In the genomic region with DNA sequence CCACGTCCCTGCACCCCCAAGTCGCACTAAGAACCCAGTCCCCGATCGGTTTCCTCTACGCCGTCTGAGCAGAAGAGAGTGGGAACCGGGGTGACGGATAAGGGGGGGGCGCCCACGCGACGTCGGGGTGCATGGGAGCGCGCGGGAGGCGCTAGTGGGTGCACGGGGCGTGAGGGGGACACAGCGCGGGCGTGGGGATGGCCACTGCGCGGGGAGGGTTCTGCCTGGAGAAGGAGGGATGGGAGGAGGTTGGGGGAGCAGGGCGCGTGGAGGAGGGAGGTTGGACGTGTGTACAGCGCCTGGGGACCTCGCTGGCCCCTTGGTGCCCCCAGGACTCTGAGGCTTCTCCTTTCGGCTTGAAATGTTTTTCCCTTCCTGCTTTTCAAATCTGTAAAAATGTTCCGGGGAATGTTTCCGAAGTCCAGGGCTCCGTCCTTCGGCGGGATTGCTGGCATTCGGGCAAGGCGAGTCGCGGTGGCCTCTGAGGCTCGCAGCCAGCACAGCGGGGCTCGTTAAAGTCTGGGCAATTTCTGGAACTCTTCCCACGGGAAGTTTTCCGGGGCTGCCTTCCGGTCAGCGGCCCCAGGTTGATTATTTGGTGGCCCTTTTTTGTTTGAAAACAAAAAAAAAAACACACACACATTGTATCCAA, we compare ENCODE assay signal across 11 cellular contexts. TPM values are rescaled to one million over a fixed set of nuclear protein-coding genes. Genes with fewer than 3 reads are reported as not detected.
DNase-seq lines count a peak whose midpoint lies in the region; ATAC-seq, FAIRE-seq and TF ChIP-seq lines count a peak whose summit lies in the region.
"Had no signal": no experiment of that assay in that cellular context is flagged by ENCODE, and none has a peak within 500 bp of the region (broad histone marks: within the 10 kb centered on the region; RNA-seq: fewer than 3 reads in every experiment).

No MANE protein-coding gene starts in this region.

- POLR2A ChIA-PET in MCF 10A (lab: Yijun Ruan, JAX) = no interaction called here
- POLR2A ChIA-PET in naive thymus-derived CD8-positive, alpha-beta T cell (lab: Charles Lee) = no interaction called here

- H3K36me3 Mint-ChIP-seq in MCF 10A (ENCODE audit: insufficient read depth, unreplicated experiment) = no peaks in the 10 kb centered on the region
- H3K36me3 Mint-ChIP-seq in dendritic cell treated with granulocyte-macrophage colony-stimulating factor and Interleukin-4, amounts not matched to agents 40 ng/mL and 50 ng/mL, for 4 days (ENCODE audit: low read depth) = no peaks in the 10 kb centered on the region
- H3K36me3 Mint-ChIP-seq in naive thymus-derived CD8-positive, alpha-beta T cell = no peaks in the 10 kb centered on the region
- H3K36me3 Mint-ChIP-seq: activated naive CD4-positive, alpha-beta T cell treated with anti-CD3 and anti-CD28 coated beads, Interleukin-2, amount 50 U/mL, for 72 hours; CD4-positive, CD25-positive, alpha-beta regulatory T cell had no signal

- CTCF ChIA-PET in MCF 10A (lab: Yijun Ruan, JAX) = no interaction called here

- FAIRE-seq in frontal cortex (lab: Jason Lieb, UNC) = no peak

- peak; percentile 68 to 72 for ATAC-seq in naive thymus-derived CD8-positive, alpha-beta T cell
- ATAC-seq in upper lobe of left lung (ENCODE audit: low FRiP score in 2 of 2) = peak in 1 of 2 donors; percentile 35

- no TSS peak for BruUV-seq in MCF 10A (replicated peaks; lab: Mats Ljungman, UMichigan)

- H3K9me3 ChIP-seq in breast epithelium (no peaks in the 10 kb centered on the region), upper lobe of left lung (no peaks in the 10 kb centered on the region)

- WGBS in upper lobe of left lung, 2 donors = 4 to 11% methylated on average over 32 to 46 of the region's 46 CpGs

- H3K4me1 Mint-ChIP-seq in MCF 10A (ENCODE audit: insufficient read depth, unreplicated experiment) = peaks cover 10% of the 10 kb centered on the region
- peaks cover 14% of the 10 kb centered on the region for H3K4me1 Mint-ChIP-seq in dendritic cell treated with granulocyte-macrophage colony-stimulating factor and Interleukin-4, amounts not matched to agents 40 ng/mL and 50 ng/mL, for 4 days (ENCODE audit: low read depth)
- peaks cover 0 to 13% (median 5%) of the 10 kb centered on the region in 4 donors for H3K4me1 Mint-ChIP-seq in naive thymus-derived CD8-positive, alpha-beta T cell

- TF ChIP-seq POLR2A in breast epithelium (IDR thresholded peaks at IDR 0.05) (no peak), upper lobe of left lung (IDR thresholded peaks at IDR 0.05) (no peak)

- intact Hi-C loops in breast epithelium (cut with DNase I; ENCODE audit: low total_unique reads) (no loop called here), MCF 10A (cut with micrococcal nuclease) (no loop called here)
- intact Hi-C loops in dendritic cell treated with granulocyte-macrophage colony-stimulating factor and Interleukin-4, amounts not matched to agents 40 ng/mL and 50 ng/mL, for 4 days (cut with micrococcal nuclease) = loop anchor here (5.0 kb wide), 1 partner anchor 79 kb away; no protein-coding TSS in a partner anchor

- H3K4me3 Mint-ChIP-seq in MCF 10A (ENCODE audit: unreplicated experiment) = no peak overlapping the region
- H3K4me3 Mint-ChIP-seq in dendritic cell treated with granulocyte-macrophage colony-stimulating factor and Interleukin-4, amounts not matched to agents 40 ng/mL and 50 ng/mL, for 4 days = peak overlapping the region; percentile 69
- H3K4me3 Mint-ChIP-seq in naive thymus-derived CD8-positive, alpha-beta T cell = peak overlapping the region in 7 of 10 donors; percentile 34 to 55 (median 46)

- no peak for TF ChIP-seq CTCF in breast epithelium (IDR thresholded peaks at IDR 0.05)
- TF ChIP-seq CTCF in MCF 10A (IDR thresholded peaks at IDR 0.05; ENCODE audit: unreplicated experiment) = no peak
- TF ChIP-seq CTCF in upper lobe of left lung (IDR thresholded peaks at IDR 0.05) = no peak

- no peaks in the 10 kb centered on the region for H3K9me3 Mint-ChIP-seq in MCF 10A (ENCODE audit: unreplicated experiment)
- no peaks in the 10 kb centered on the region for H3K9me3 Mint-ChIP-seq in dendritic cell treated with granulocyte-macrophage colony-stimulating factor and Interleukin-4, amounts not matched to agents 40 ng/mL and 50 ng/mL, for 4 days
- no peaks in the 10 kb centered on the region for H3K9me3 Mint-ChIP-seq in naive thymus-derived CD8-positive, alpha-beta T cell
- H3K9me3 Mint-ChIP-seq: activated naive CD4-positive, alpha-beta T cell treated with anti-CD3 and anti-CD28 coated beads, Interleukin-2, amount 50 U/mL, for 72 hours had no signal

- peak overlapping the region; percentile 32 to 58 (median 34) for H3K4me3 ChIP-seq in breast epithelium
- peak overlapping the region in 3 of 4 donors; percentile 24 to 44 (median 40) for H3K4me3 ChIP-seq in upper lobe of left lung

- H3K27ac Mint-ChIP-seq in MCF 10A (ENCODE audit: low read depth, unreplicated experiment) = no peak overlapping the region
- no peak overlapping the region for H3K27ac Mint-ChIP-seq in dendritic cell treated with granulocyte-macrophage colony-stimulating factor and Interleukin-4, amounts not matched to agents 40 ng/mL and 50 ng/mL, for 4 days
- no peak overlapping the region for H3K27ac Mint-ChIP-seq in naive thymus-derived CD8-positive, alpha-beta T cell
- H3K27ac Mint-ChIP-seq: activated naive CD4-positive, alpha-beta T cell treated with anti-CD3 and anti-CD28 coated beads, Interleukin-2, amount 50 U/mL, for 72 hours; CD4-positive, CD25-positive, alpha-beta regulatory T cell had no signal

- H3K36me3 ChIP-seq in breast epithelium (no peaks in the 10 kb centered on the region), upper lobe of left lung (no peaks in the 10 kb centered on the region)

- H3K4me1 ChIP-seq in breast epithelium (no peaks in the 10 kb centered on the region), upper lobe of left lung (peaks cover 12 to 20% (median 15%) of the 10 kb centered on the region in 4 donors)

- no peak for DNase-seq in breast epithelium (ENCODE audit: low spot score in 2 of 2)
- DNase-seq in MCF 10A (ENCODE audit: unreplicated experiment) = no peak
- DNase-seq in naive thymus-derived CD8-positive, alpha-beta T cell = peak in 2 of 10 donors; percentile 17 to 18
- DNase-seq in upper lobe of left lung = peak in 1 of 2 donors; percentile 76
- no peak for DNase-seq in AG08395 (ENCODE audit: low spot score)
- DNase-seq in stimulated activated CD4-positive, alpha-beta T cell treated with anti-CD3 and anti-CD28 coated beads, Interleukin-12 subunit alpha, Interleukin-12 subunit beta, amount 100 ng/mL, for 4 hours = no peak
- DNase-seq in frontal cortex (ENCODE audit: low spot score in 2 of 2) = no peak
- DNase-seq: CD4-positive, CD25-positive, alpha-beta regulatory T cell; NCI-H1048 had no signal

- TF ChIP-seq EP300 in upper lobe of left lung (IDR thresholded peaks at IDR 0.05) = no peak

- no peaks in the 10 kb centered on the region for H3K27me3 Mint-ChIP-seq in MCF 10A (ENCODE audit: insufficient read depth, unreplicated experiment)
- H3K27me3 Mint-ChIP-seq in dendritic cell treated with granulocyte-macrophage colony-stimulating factor and Interleukin-4, amounts not matched to agents 40 ng/mL and 50 ng/mL, for 4 days = peaks cover 33% of the 10 kb centered on the region
- peaks cover 36 to 63% (median 41%) of the 10 kb centered on the region in 5 donors for H3K27me3 Mint-ChIP-seq in naive thymus-derived CD8-positive, alpha-beta T cell

- no peak overlapping the region for H3K27ac ChIP-seq in breast epithelium
- H3K27ac ChIP-seq in upper lobe of left lung = no peak overlapping the region

- peaks cover 4 to 91% of the 10 kb centered on the region in 2 donors for H3K27me3 ChIP-seq in breast epithelium
- peaks cover 0 to 30% (median 12%) of the 10 kb centered on the region in 4 donors for H3K27me3 ChIP-seq in upper lobe of left lung

RNA-seq across cellular contexts. Expression of a gene that starts 13.1 kb away (rescaled TPM):
- total RNA-seq in breast epithelium = 100 to 1,000 TPM in 1 of 3 donors, 10 to 100 TPM in 2; 90.4 to 110 (median 93.4) TPM
- 65.4 and 67.1 TPM in 2 replicates for total RNA-seq in MCF 10A (2022)
- 100 to 1,000 TPM; 122 to 129 TPM for total RNA-seq in naive thymus-derived CD8-positive, alpha-beta T cell
- polyA plus RNA-seq in naive thymus-derived CD8-positive, alpha-beta T cell = 100 to 1,000 TPM in 1 of 3 donors, 10 to 100 TPM in 2; 62.2 to 103 (median 75.6) TPM
- 100 to 1,000 TPM in 2 of 6 donors, 10 to 100 TPM in 4; 77.7 to 114 (median 91.1) TPM for total RNA-seq in upper lobe of left lung
- total RNA-seq in frontal cortex = 48.1 TPM
